ENCODE assay signal across 2 cellular contexts in genomic region chr2:236054661-236055060, GRCh38.
TF ChIP-seq lines count a peak whose summit lies in the region.

No MANE protein-coding gene starts in this region.

TF ChIP-seq in SK-N-SH, 30 proteins besides CTCF, POLR2A, EP300 and RAD21 (continued from another document):
- TF ChIP-seq USF2 (IDR thresholded peaks at IDR 0.05; ENCODE audit: borderline replicate concordance, low read depth, low read length) = no peak
TF ChIP-seq in SK-N-SH: peak in this region for 0.

TF ChIP-seq in SK-N-SH treated with all-trans-retinoic acid at 6 μM for 48 hours, 23 proteins besides CTCF, POLR2A, EP300 and RAD21 (continued from another document):
- TF ChIP-seq PATZ1 (CRISPR knock-in tag; IDR thresholded peaks at IDR 0.05; ENCODE audit: borderline replicate concordance) = no peak
- no peak for TF ChIP-seq RARB (CRISPR knock-in tag; IDR thresholded peaks at IDR 0.05)
- TF ChIP-seq ZFP3 (CRISPR knock-in tag; IDR thresholded peaks at IDR 0.05) = no peak
- TF ChIP-seq TSHZ2 (CRISPR knock-in tag; IDR thresholded peaks at IDR 0.05) = no peak
- no peak for TF ChIP-seq POU6F1 (CRISPR knock-in tag; IDR thresholded peaks at IDR 0.05; ENCODE audit: borderline replicate concordance, low read depth)
